Comparison of ENCODE assay signal across 12 cellular contexts in the genomic region with DNA sequence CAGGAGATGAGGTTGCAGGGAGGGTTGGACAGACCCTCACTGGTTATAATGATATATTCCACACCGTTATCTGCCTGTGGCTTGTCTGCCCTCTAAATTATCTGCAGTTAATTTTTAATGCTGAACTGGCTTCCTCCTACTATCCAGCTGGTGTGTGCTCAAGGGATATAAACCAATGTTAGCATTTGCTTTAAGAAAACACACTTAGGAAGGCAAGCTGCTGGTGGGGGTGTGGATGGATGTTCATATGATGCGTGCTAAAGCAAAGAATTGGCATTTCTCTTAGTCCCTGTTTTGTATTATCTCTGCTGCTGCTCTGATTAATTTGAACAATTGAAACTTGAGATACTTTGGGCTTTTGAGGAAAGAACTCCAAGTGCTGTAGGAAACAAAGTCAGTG.
DNase-seq lines count a peak whose midpoint lies in the region; ATAC-seq and TF ChIP-seq lines count a peak whose summit lies in the region.
"Had no signal": no experiment of that assay in that cellular context is flagged by ENCODE, and none has a peak within 500 bp of the region (broad histone marks: within the 10 kb centered on the region; RNA-seq: fewer than 3 reads in every experiment).

No MANE protein-coding gene starts in this region.

- DNase-seq in NCI-H1105 (lab: John Stamatoyannopoulos, UW) (peak; percentile 29), NCI-H2227 treated with DMSO at 0.1 percent for 48 hours (lab: John Stamatoyannopoulos, UW) (peak; percentile 79), glutamatergic neuron (no peak), substantia nigra (lab: John Stamatoyannopoulos, UW) (no peak), RKO (ENCODE audit: low spot score) (no peak), NAMALWA (ENCODE audit: low spot score) (no peak)
- DNase-seq: HCEC 1CT, heart left ventricle, MG63, occipital lobe had no signal

- H3K27me3 Mint-ChIP-seq in glutamatergic neuron (ENCODE audit: unreplicated experiment) = no peaks in the 10 kb centered on the region

- H3K4me1 Mint-ChIP-seq in glutamatergic neuron (ENCODE audit: low read depth, unreplicated experiment) = peaks cover 11% of the 10 kb centered on the region

- TF ChIP-seq CTCF in glutamatergic neuron (IDR thresholded peaks at IDR 0.05; ENCODE audit: partially characterized antibody, unreplicated experiment) = no peak

- H3K9me3 Mint-ChIP-seq in glutamatergic neuron (ENCODE audit: unreplicated experiment) = no peaks in the 10 kb centered on the region
- H3K9me3 Mint-ChIP-seq: activated naive CD4-positive, alpha-beta T cell treated with anti-CD3 and anti-CD28 coated beads, Interleukin-2, amount 50 U/mL, for 72 hours had no signal

- no peaks in the 10 kb centered on the region for H3K36me3 Mint-ChIP-seq in glutamatergic neuron (ENCODE audit: unreplicated experiment)
- H3K36me3 Mint-ChIP-seq: activated naive CD4-positive, alpha-beta T cell treated with anti-CD3 and anti-CD28 coated beads, Interleukin-2, amount 50 U/mL, for 72 hours had no signal

- no peak for ATAC-seq in GM21381 (IDR thresholded peaks at IDR 0.05; ENCODE audit: unreplicated experiment)
- ATAC-seq: activated naive CD4-positive, alpha-beta T cell treated with anti-CD3 and anti-CD28 coated beads, Interleukin-2, amount 50 U/mL, for 72 hours; heart left ventricle had no signal

- H3K4me3 Mint-ChIP-seq in glutamatergic neuron (ENCODE audit: unreplicated experiment) = no peak overlapping the region

- H3K27ac ChIP-seq in substantia nigra (ENCODE audit: low read depth, low read length, poor library complexity, severe bottlenecking) = peak overlapping the region; percentile 84
- H3K27ac ChIP-seq: heart left ventricle had no signal

- H3K27ac Mint-ChIP-seq in glutamatergic neuron (ENCODE audit: unreplicated experiment) = peak overlapping the region; percentile 40
- H3K27ac Mint-ChIP-seq: activated naive CD4-positive, alpha-beta T cell treated with anti-CD3 and anti-CD28 coated beads, Interleukin-2, amount 50 U/mL, for 72 hours had no signal

Comparison
In these comparisons a context has a peak if more than half of its experiments do, and no peak if none do; other contexts are left out.
1. DNase-seq: peak in NCI-H1105 (single experiment) and NCI-H2227 treated with DMSO at 0.1 percent for 48 hours (single experiment); none in glutamatergic neuron (single experiment), substantia nigra (0 of 49), RKO (single experiment) and NAMALWA (single experiment).